ENCODE assay signal across 11 cellular contexts in genomic region chr4:161577604-161578301, GRCh38.
DNase-seq lines count a peak whose midpoint lies in the region; ATAC-seq and TF ChIP-seq lines count a peak whose summit lies in the region.
"Had no signal": no experiment of that assay in that cellular context is flagged by ENCODE, and none has a peak within 500 bp of the region (broad histone marks: within the 10 kb centered on the region; RNA-seq: fewer than 3 reads in every experiment).

No MANE protein-coding gene starts in this region.

- H3K9ac ChIP-seq in mammary epithelial cell (ENCODE audit: insufficient read depth, low read length) = no peak overlapping the region

- TF ChIP-seq CTCF in mammary epithelial cell (conservative IDR thresholded peaks at IDR 0.05 in 1 of 2, IDR thresholded peaks at IDR 0.05 in 1 of 2; ENCODE audit: extremely low read depth in 1 of 2, insufficient read depth in 1 of 2, low read depth in 1 of 2, low read length in 2 of 2) (no peak), vagina (IDR thresholded peaks at IDR 0.05) (no peak), left ventricle myocardium inferior (IDR thresholded peaks at IDR 0.05; ENCODE audit: borderline replicate concordance) (no peak)

- H3K4me1 ChIP-seq in mammary epithelial cell (ENCODE audit: insufficient read depth, low read length) (no peaks in the 10 kb centered on the region), vagina (no peaks in the 10 kb centered on the region), left ventricle myocardium inferior (no peaks in the 10 kb centered on the region)

- TF ChIP-seq POLR2A in vagina (IDR thresholded peaks at IDR 0.05) = no peak

- BruUV-seq in mammary epithelial cell (replicated peaks; lab: Mats Ljungman, UMichigan) = no TSS peak

- ATAC-seq in left colon (no peak), GM21717 (IDR thresholded peaks at IDR 0.05; ENCODE audit: unreplicated experiment) (no peak)
- ATAC-seq: HepG2 had no signal

- no peak overlapping the region for H3K27ac ChIP-seq in mammary epithelial cell (ENCODE audit: insufficient read depth, low read depth, low read length)
- no peak overlapping the region for H3K27ac ChIP-seq in vagina
- no peak overlapping the region for H3K27ac ChIP-seq in left ventricle myocardium inferior (replicated peaks)
- H3K27ac ChIP-seq: C4-2B had no signal

- no peaks in the 10 kb centered on the region for H3K79me2 ChIP-seq in mammary epithelial cell (ENCODE audit: insufficient read depth, low read length)

- in situ Hi-C loops in mammary epithelial cell (cut with MboI; ENCODE audit: low sequenced_read_pairs in 2 of 2) = no loop called here

- H2AFZ ChIP-seq in mammary epithelial cell (ENCODE audit: low read depth, low read length) = no peak overlapping the region

- no peaks in the 10 kb centered on the region for H4K20me1 ChIP-seq in mammary epithelial cell (ENCODE audit: insufficient read depth, low read length)

- no peaks in the 10 kb centered on the region for H3K27me3 ChIP-seq in mammary epithelial cell (ENCODE audit: insufficient read depth, low read length)
- no peaks in the 10 kb centered on the region for H3K27me3 ChIP-seq in vagina
- no peaks in the 10 kb centered on the region for H3K27me3 ChIP-seq in left ventricle myocardium inferior (ENCODE audit: low read depth)

- no peak; the same call in 1 of the 2 replicates for TF ChIP-seq EP300 in Ishikawa (IDR thresholded peaks at IDR 0.05; ENCODE audit: borderline replicate concordance)

- intact Hi-C loops in mammary epithelial cell (cut with micrococcal nuclease) = no loop called here
- intact Hi-C loops in vagina (cut with DNase I) = no loop called here
- intact Hi-C loops in left colon (cut with DNase I, micrococcal nuclease) = no loop called here
- intact Hi-C loops in left ventricle myocardium inferior (cut with micrococcal nuclease) = no loop called here

- no peaks in the 10 kb centered on the region for H3K9me3 ChIP-seq in mammary epithelial cell (replicated peaks; ENCODE audit: insufficient read depth, low read length)
- no peaks in the 10 kb centered on the region for H3K9me3 ChIP-seq in vagina
- peaks cover 27% of the 10 kb centered on the region for H3K9me3 ChIP-seq in left ventricle myocardium inferior (replicated peaks)

- DNase-seq in AG08395 (ENCODE audit: low spot score) = peak; percentile 53
- peak; percentile 43 for DNase-seq in mammary epithelial cell
- DNase-seq in kidney tubule cell (ENCODE audit: low spot score) = peak; percentile 7
- DNase-seq in vagina (ENCODE audit: extremely low spot score in 2 of 2) = no peak
- DNase-seq in left colon = no peak
- DNase-seq in left ventricle myocardium inferior = no peak
- DNase-seq: activated CD4-positive, alpha-beta T cell treated with anti-CD3 and anti-CD28 coated beads, Interleukin-2, amount 10 ng/mL, durations not matched to agents 7 days and 5 days had no signal

- CTCF ChIA-PET in mammary epithelial cell (lab: Charles Lee; ENCODE audit: low non-redundant PET) = no interaction called here

- dilution Hi-C loops in mammary epithelial cell (cut with HindIII; ENCODE audit: low sequenced_read_pairs) = no loop called here

- H3K4me3 ChIP-seq in mammary epithelial cell (replicated peaks in 1 of 3; ENCODE audit: insufficient read depth in 1 of 3, low read depth in 2 of 3, low read length in 3 of 3) (no peak overlapping the region), vagina (no peak overlapping the region), left ventricle myocardium inferior (no peak overlapping the region)

- H3K36me3 ChIP-seq in mammary epithelial cell (ENCODE audit: insufficient read depth, low read length) (no peaks in the 10 kb centered on the region), vagina (no peaks in the 10 kb centered on the region), left ventricle myocardium inferior (no peaks in the 10 kb centered on the region)

- 55% methylated on average over 5 of the region's 5 CpGs for WGBS in mammary epithelial cell (ENCODE audit: low coverage, missing lambda C conversion rate)

- no peak overlapping the region for H3K4me2 ChIP-seq in mammary epithelial cell (ENCODE audit: insufficient read depth, low read depth, low read length)

- TF ChIP-seq RAD21 in Ishikawa (IDR thresholded peaks at IDR 0.05; ENCODE audit: low read depth) = no peak

TF ChIP-seq in Ishikawa, 13 proteins besides CTCF, POLR2A, EP300 and RAD21:
- TF ChIP-seq TEAD4 (IDR thresholded peaks at IDR 0.05) = peak; percentile 74
- no peak for TF ChIP-seq CREB1 (IDR thresholded peaks at IDR 0.05; ENCODE audit: low read depth)
- no peak for TF ChIP-seq REST (IDR thresholded peaks at IDR 0.05; ENCODE audit: low read depth)
TF ChIP-seq in Ishikawa: peak in this region for 1.

Comparison
In these comparisons a context has a peak if more than half of its experiments do, and no peak if none do; other contexts are left out.
1. DNase-seq: peak in AG08395 (single experiment), mammary epithelial cell (single experiment) and kidney tubule cell (single experiment); none in vagina (0 of 2), left colon (0 of 2) and left ventricle myocardium inferior (single experiment).